18 cellular contexts compared by ENCODE assay signal in genomic region chr5:76527685-76528161, GRCh38.
DNase-seq lines count a peak whose midpoint lies in the region; ATAC-seq, FAIRE-seq and TF ChIP-seq lines count a peak whose summit lies in the region.
"Had no signal": no experiment of that assay in that cellular context is flagged by ENCODE, and none has a peak within 500 bp of the region (broad histone marks: within the 10 kb centered on the region; RNA-seq: fewer than 3 reads in every experiment).

No MANE protein-coding gene starts in this region.

- TF ChIP-seq POLR2A in prostate gland (IDR thresholded peaks at IDR 0.05), result no peak

- no peak overlapping the region for H3K9ac ChIP-seq in KMS-11

- no peak overlapping the region for H2AFZ ChIP-seq in KMS-11 (ENCODE audit: low read depth)

- WGBS in prostate gland, result 23% methylated on average over 2 of the region's 2 CpGs

- no peak for ATAC-seq in esophagus mucosa
- ATAC-seq: gastroesophageal sphincter; left colon; sciatic nerve; stimulated activated naive B cell treated with anti-CD40 and anti-IgM and Interleukin-4, amounts not matched to agents 10 μg/mL and 1 μg/mL and 100 μg/mL, for 72 hours had no signal

- FAIRE-seq in bronchial epithelial cell (lab: Jason Lieb, UNC), result no peak

- no peaks in the 10 kb centered on the region for H3K36me3 Mint-ChIP-seq in progenitor cell of endocrine pancreas (ENCODE audit: insufficient read depth)
- H3K36me3 Mint-ChIP-seq: stimulated activated naive B cell treated with anti-CD40 and anti-IgM and Interleukin-4, amounts not matched to agents 10 μg/mL and 1 μg/mL and 100 μg/mL, for 72 hours had no signal

- intact Hi-C loops in prostate gland (cut with DNase I), result no loop called here

- H3K27me3 ChIP-seq in KMS-11 (ENCODE audit: insufficient read depth, low read depth) (no peaks in the 10 kb centered on the region), bronchial epithelial cell (ENCODE audit: control insufficient read depth, insufficient read depth, low read length) (no peaks in the 10 kb centered on the region), prostate gland (replicated peaks; ENCODE audit: insufficient read depth) (no peaks in the 10 kb centered on the region)
- H3K27me3 ChIP-seq: gastroesophageal sphincter had no signal

- peaks cover 17% of the 10 kb centered on the region; the same call in 1 of the 2 replicates for H4K20me1 ChIP-seq in KMS-11 (ENCODE audit: insufficient read depth)

- no peaks in the 10 kb centered on the region for H3K27me3 Mint-ChIP-seq in progenitor cell of endocrine pancreas
- H3K27me3 Mint-ChIP-seq: activated T-cell treated with anti-CD3 and anti-CD28 coated beads, Interleukin-2, amount 50 U/mL, for 24 hours; naive thymus-derived CD8-positive, alpha-beta T cell; stimulated activated naive B cell treated with anti-CD40 and anti-IgM and Interleukin-4, amounts not matched to agents 10 μg/mL and 1 μg/mL and 100 μg/mL, for 72 hours had no signal

- in situ Hi-C loops in Caki2 (cut with HindIII; ENCODE audit: low pct_unique_long_range_greater_than_20kb, low sequenced_read_pairs), result no loop called here

- H3K27ac Mint-ChIP-seq in progenitor cell of endocrine pancreas, result no peak overlapping the region
- H3K27ac Mint-ChIP-seq: activated T-cell treated with anti-CD3 and anti-CD28 coated beads, Interleukin-2, amount 50 U/mL, for 24 hours; stimulated activated naive B cell treated with anti-CD40 and anti-IgM and Interleukin-4, amounts not matched to agents 10 μg/mL and 1 μg/mL and 100 μg/mL, for 72 hours had no signal

- H3K4me1 Mint-ChIP-seq in progenitor cell of endocrine pancreas (ENCODE audit: low read depth), result peaks cover 21% of the 10 kb centered on the region

- no peak overlapping the region for H3K4me3 Mint-ChIP-seq in progenitor cell of endocrine pancreas (ENCODE audit: low read depth)
- H3K4me3 Mint-ChIP-seq: activated T-cell treated with anti-CD3 and anti-CD28 coated beads, Interleukin-2, amount 50 U/mL, for 24 hours; CD14-positive monocyte; stimulated activated naive B cell treated with anti-CD40 and anti-IgM and Interleukin-4, amounts not matched to agents 10 μg/mL and 1 μg/mL and 100 μg/mL, for 72 hours had no signal

- DNase-seq in Caki2 (ENCODE audit: low read depth), result peak; percentile 3
- DNase-seq in bronchial epithelial cell (ENCODE audit: low read depth), result peak; percentile 64
- peak; percentile 63 for DNase-seq in kidney tubule cell (ENCODE audit: low spot score)
- no peak for DNase-seq in NOMO-1 (lab: John Stamatoyannopoulos, UW; ENCODE audit: unreplicated experiment in 2 of 2)
- DNase-seq in progenitor cell of endocrine pancreas (ENCODE audit: low spot score, unreplicated experiment), result no peak
- DNase-seq in prostate gland (ENCODE audit: low spot score), result no peak
- DNase-seq: activated T-cell treated with anti-CD3 and anti-CD28 coated beads, Interleukin-2, amount 50 U/mL, for 24 hours; amygdala; H7; left colon; naive thymus-derived CD8-positive, alpha-beta T cell; stimulated activated naive B cell treated with anti-CD40 and anti-IgM and Interleukin-4, amounts not matched to agents 10 μg/mL and 1 μg/mL and 100 μg/mL, for 72 hours had no signal

- no peaks in the 10 kb centered on the region for H3K36me3 ChIP-seq in KMS-11 (ENCODE audit: insufficient read depth)
- no peaks in the 10 kb centered on the region for H3K36me3 ChIP-seq in bronchial epithelial cell (ENCODE audit: control insufficient read depth, insufficient read depth, low read length)
- no peaks in the 10 kb centered on the region for H3K36me3 ChIP-seq in prostate gland
- H3K36me3 ChIP-seq: gastroesophageal sphincter had no signal

- H3K4me1 ChIP-seq in KMS-11 (ENCODE audit: low read depth, poor library complexity, severe bottlenecking), result peaks cover 71% of the 10 kb centered on the region
- no peaks in the 10 kb centered on the region for H3K4me1 ChIP-seq in prostate gland (replicated peaks)
- H3K4me1 ChIP-seq: gastroesophageal sphincter had no signal

- H3K4me3 ChIP-seq in KMS-11 (IDR thresholded peaks at IDR 0.05; ENCODE audit: insufficient read depth, low read depth, low read length), result no peak overlapping the region
- H3K4me3 ChIP-seq in bronchial epithelial cell (ENCODE audit: low read depth, low read length), result no peak overlapping the region
- H3K4me3 ChIP-seq in prostate gland, result no peak overlapping the region
- H3K4me3 ChIP-seq: gastroesophageal sphincter, SK-N-MC had no signal

- H3K9me3 ChIP-seq in prostate gland, result no peaks in the 10 kb centered on the region
- H3K9me3 ChIP-seq: gastroesophageal sphincter had no signal

- H3K27ac ChIP-seq in KMS-11 (no peak overlapping the region), prostate gland (no peak overlapping the region)
- H3K27ac ChIP-seq: gastroesophageal sphincter, SK-N-MC had no signal

- H3K79me2 ChIP-seq in KMS-11 (ENCODE audit: insufficient read depth, low read depth), result peaks cover 84% of the 10 kb centered on the region

- no peaks in the 10 kb centered on the region for H3K9me3 Mint-ChIP-seq in progenitor cell of endocrine pancreas (ENCODE audit: low read depth)

- 0 out of 2 replicates have a peak overlapping the region, but pooled peaks have one; percentile 5 for H3K4me2 ChIP-seq in KMS-11

- TF ChIP-seq CTCF in KMS-11 (conservative IDR thresholded peaks at IDR 0.05; ENCODE audit: low read depth, low read length) (no peak), bronchial epithelial cell (IDR thresholded peaks at IDR 0.05; ENCODE audit: insufficient read depth, low read length, severe bottlenecking) (no peak), progenitor cell of endocrine pancreas (IDR thresholded peaks at IDR 0.05; ENCODE audit: unreplicated experiment) (no peak), prostate gland (IDR thresholded peaks at IDR 0.05) (no peak)

Comparison
In these comparisons a context has a peak if more than half of its experiments do, and no peak if none do; other contexts are left out.
1. DNase-seq: peak in Caki2 (single experiment), bronchial epithelial cell (single experiment) and kidney tubule cell (single experiment); none in NOMO-1 (0 of 2), progenitor cell of endocrine pancreas (single experiment) and prostate gland (single experiment).